Comparison of ENCODE assay signal across 8 cellular contexts in the genomic region with DNA sequence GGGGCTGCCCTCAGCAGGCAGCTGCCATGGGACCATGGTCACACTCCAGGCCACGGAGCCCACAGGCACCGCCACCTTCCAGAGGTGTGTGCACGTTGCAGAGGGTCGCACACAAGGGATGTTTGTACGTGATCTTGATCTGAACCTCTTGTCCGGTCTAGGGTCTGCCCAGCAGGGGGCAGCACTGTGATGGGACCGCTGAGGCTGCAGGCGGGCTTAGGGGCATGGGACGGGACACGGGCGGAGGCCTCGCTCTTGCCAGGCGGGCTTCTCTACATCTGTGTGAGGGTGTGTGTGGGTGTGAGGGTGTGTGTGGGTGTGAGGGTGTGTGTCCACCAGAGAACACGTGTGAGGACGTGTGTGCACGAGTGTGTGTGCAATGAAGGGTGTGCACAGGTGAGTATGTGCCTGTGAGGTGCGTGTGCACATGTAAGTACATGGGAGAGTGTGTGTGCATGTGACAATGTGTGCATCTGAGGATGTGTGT. TPM values are rescaled to one million over a fixed set of nuclear protein-coding genes. Genes with fewer than 3 reads are reported as not detected.
DNase-seq lines count a peak whose midpoint lies in the region; ATAC-seq and TF ChIP-seq lines count a peak whose summit lies in the region.

No MANE protein-coding gene starts in this region.

- DNase-seq in GM12864 (ENCODE audit: low read depth) = no peak
- DNase-seq in Panc1 (ENCODE audit: low read depth, low spot score) = no peak
- DNase-seq in activated effector memory CD4-positive, alpha-beta T cell treated with anti-CD3 and anti-CD28 coated beads, Interleukin-2, amount 50 U/mL, for 16 hours = peak; percentile 88
- peak; percentile 81 for DNase-seq in left ventricle myocardium superior
- DNase-seq in stimulated activated CD4-positive, alpha-beta T cell treated with anti-CD3 and anti-CD28 coated beads, Interleukin-15, amount 100 ng/mL, for 48 hours (ENCODE audit: low read depth in 2 of 2) = peak; percentile 20 to 62
- DNase-seq in MG63 = no peak
- DNase-seq in inferior parietal cortex (ENCODE audit: extremely low spot score) = no peak

- intact Hi-C loops in Panc1 (cut with micrococcal nuclease; ENCODE audit: unreplicated experiment) = no loop called here
- intact Hi-C loops in left ventricle myocardium superior (cut with micrococcal nuclease) = no loop called here

- H3K36me3 ChIP-seq in Panc1 (ENCODE audit: control insufficient read depth, insufficient read depth, low read length) = no peaks in the 10 kb centered on the region
- H3K36me3 ChIP-seq in MG63 = no peaks in the 10 kb centered on the region

- in situ Hi-C loops in Panc1 (cut with HindIII; ENCODE audit: low pct_unique_long_range_greater_than_20kb, low sequenced_read_pairs) = no loop called here

- POLR2A ChIA-PET in Panc1 (lab: Charles Lee) = no interaction called here

- H3K27ac ChIP-seq in Panc1 (ENCODE audit: low read length) = no peak overlapping the region

- BruUV-seq in Panc1 (replicated peaks; lab: Mats Ljungman, UMichigan) = no TSS peak

- CTCF ChIA-PET in Panc1 (lab: Charles Lee) = no interaction called here

- H3K9me3 ChIP-seq in Panc1 (ENCODE audit: control insufficient read depth, insufficient read depth, low read depth, low read length) (no peaks in the 10 kb centered on the region), MG63 (no peaks in the 10 kb centered on the region)

- TF ChIP-seq CTCF in GM12864 (IDR thresholded peaks at IDR 0.05; ENCODE audit: low read depth, low read length, missing control alignments) (peak; percentile 74), Panc1 (IDR thresholded peaks at IDR 0.05) (peak; percentile 80)

- peak; percentile 72 for ATAC-seq in Panc1
- peak; percentile 64 for ATAC-seq in left ventricle myocardium superior
- no peak for ATAC-seq in GM18868 (IDR thresholded peaks at IDR 0.05; ENCODE audit: unreplicated experiment)

- H3K4me3 ChIP-seq in GM12864 (ENCODE audit: low read depth, low read length) (no peak overlapping the region), Panc1 (ENCODE audit: low read depth in 2 of 2, low read length in 2 of 2) (no peak overlapping the region), MG63 (no peak overlapping the region)

- no peaks in the 10 kb centered on the region for H3K4me1 ChIP-seq in Panc1 (ENCODE audit: control insufficient read depth, insufficient read depth, low read length)

- no peaks in the 10 kb centered on the region for H3K27me3 ChIP-seq in Panc1 (ENCODE audit: control insufficient read depth, insufficient read depth, low read length)
- no peaks in the 10 kb centered on the region for H3K27me3 ChIP-seq in MG63

RNA-seq across cellular contexts. Expression of gene CACNA1I, which starts 52.4 kb away (rescaled TPM):
- 0.23 TPM for total RNA-seq in Panc1 (2021; ENCODE audit: unreplicated experiment)
- polyA plus RNA-seq in Panc1 (2012; ENCODE audit: insufficient read length) = 0.53 TPM
- not detected for total RNA-seq in left ventricle myocardium superior
- not detected in 2 replicates for total RNA-seq in MG63 (2014; rRNA removed; shearing (Covaris generic); ENCODE audit: low replicate concordance)

Comparison
In these comparisons a context has a peak if more than half of its experiments do, and no peak if none do; other contexts are left out.
1. DNase-seq: peak in activated effector memory CD4-positive, alpha-beta T cell treated with anti-CD3 and anti-CD28 coated beads, Interleukin-2, amount 50 U/mL, for 16 hours (single experiment), left ventricle myocardium superior (single experiment) and stimulated activated CD4-positive, alpha-beta T cell treated with anti-CD3 and anti-CD28 coated beads, Interleukin-15, amount 100 ng/mL, for 48 hours (2 of 2); none in GM12864 (single experiment), Panc1 (single experiment), MG63 (single experiment) and inferior parietal cortex (single experiment).